In the genomic region with DNA sequence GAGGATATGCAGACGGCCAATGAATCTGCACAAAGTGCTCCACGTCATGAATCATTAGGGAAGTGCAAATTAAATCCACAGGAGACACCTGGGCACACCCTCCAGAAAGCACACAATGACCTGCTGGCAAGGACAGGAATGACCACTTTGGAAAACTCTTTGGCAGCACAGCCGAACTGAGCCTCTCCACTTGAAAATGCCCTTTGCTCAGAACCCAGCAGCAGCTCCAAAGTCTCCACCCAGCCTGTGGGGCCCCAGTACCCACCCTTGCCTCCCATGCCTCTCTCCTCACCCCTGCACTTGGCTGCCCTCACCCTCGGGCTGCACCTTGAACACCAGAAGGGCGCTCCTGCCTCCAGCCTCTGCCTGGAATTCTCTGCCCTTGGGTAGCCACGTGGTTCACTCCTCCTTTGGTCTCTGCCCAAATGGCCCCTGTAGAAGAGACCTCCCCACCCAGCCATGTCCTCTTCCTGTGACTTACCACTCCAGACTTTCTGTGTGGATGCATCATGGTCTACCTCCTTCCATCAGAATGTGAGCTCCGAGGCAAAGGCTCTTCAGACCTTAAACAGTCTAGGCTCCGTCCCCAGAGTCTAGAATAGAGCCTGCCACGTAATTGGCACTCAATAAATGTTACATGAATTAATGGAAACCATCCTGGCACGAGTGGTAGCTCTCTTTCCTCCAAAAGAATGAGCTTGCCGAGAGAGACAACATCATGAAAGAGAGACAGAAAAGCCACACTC, we compare ENCODE assay signal across 1 cellular context.
A peak's percentile ranks its signal among the peaks of the same experiment; 100 is the strongest.
TF ChIP-seq lines count a peak whose summit lies in the region.

No MANE protein-coding gene starts in this region.

TF ChIP-seq in HepG2, 621 proteins besides CTCF, POLR2A, EP300 and RAD21 (continued from another document):
- TF ChIP-seq KDM6A (CRISPR knock-in tag; IDR thresholded peaks at IDR 0.05; ENCODE audit: low read depth) (peak; percentile 58; the same call in 1 of the 2 replicates), YEATS4 (CRISPR knock-in tag; IDR thresholded peaks at IDR 0.05; ENCODE audit: borderline replicate concordance) (peak; percentile 41; the same call in 1 of the 2 replicates), HOXA3 (CRISPR knock-in tag; IDR thresholded peaks at IDR 0.05) (peak; percentile 73), PAF1 (CRISPR knock-in tag; IDR thresholded peaks at IDR 0.05) (0 out of 2 replicates have a peak, but pooled peaks have one; percentile 5)
- TF ChIP-seq, protein P1, sequence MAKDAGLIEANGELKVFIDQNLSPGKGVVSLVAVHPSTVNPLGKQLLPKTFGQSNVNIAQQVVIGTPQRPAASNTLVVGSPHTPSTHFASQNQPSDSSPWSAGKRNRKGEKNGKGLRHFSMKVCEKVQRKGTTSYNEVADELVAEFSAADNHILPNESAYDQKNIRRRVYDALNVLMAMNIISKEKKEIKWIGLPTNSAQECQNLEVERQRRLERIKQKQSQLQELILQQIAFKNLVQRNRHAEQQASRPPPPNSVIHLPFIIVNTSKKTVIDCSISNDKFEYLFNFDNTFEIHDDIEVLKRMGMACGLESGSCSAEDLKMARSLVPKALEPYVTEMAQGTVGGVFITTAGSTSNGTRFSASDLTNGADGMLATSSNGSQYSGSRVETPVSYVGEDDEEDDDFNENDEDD (CRISPR knock-in tag; IDR thresholded peaks at IDR 0.05; ENCODE audit: borderline replicate concordance), result 0 out of 2 replicates have a peak, but pooled peaks have one; percentile 18
